Comparison of ENCODE assay signal across 10 cellular contexts in genomic region chr11:110076388-110076965, GRCh38. TPM values are rescaled to one million over a fixed set of nuclear protein-coding genes. Genes with fewer than 3 reads are reported as not detected.
DNase-seq lines count a peak whose midpoint lies in the region; ATAC-seq, FAIRE-seq and TF ChIP-seq lines count a peak whose summit lies in the region.
"Had no signal": no experiment of that assay in that cellular context is flagged by ENCODE, and none has a peak within 500 bp of the region (broad histone marks: within the 10 kb centered on the region; RNA-seq: fewer than 3 reads in every experiment).

No MANE protein-coding gene starts in this region.

- TF ChIP-seq POLR2A in Peyer's patch (IDR thresholded peaks at IDR 0.05): no peak

- H3K9ac ChIP-seq in mesenchymal stem cell (ENCODE audit: low read length) (no peak overlapping the region), kidney (ENCODE audit: low read length in 2 of 2) (no peak overlapping the region)

- H2AFZ ChIP-seq in mesenchymal stem cell (ENCODE audit: low read depth, low read length): peak overlapping the region; percentile 23

- peaks cover 0 to 23% (median 1%) of the 10 kb centered on the region in 4 donors for H3K4me1 ChIP-seq in Peyer's patch
- H3K4me1 ChIP-seq in mesenchymal stem cell (ENCODE audit: control insufficient read depth, insufficient read depth, low read depth, low read length): peaks cover 8% of the 10 kb centered on the region
- peaks cover 6% of the 10 kb centered on the region for H3K4me1 ChIP-seq in BE2C
- H3K4me1 ChIP-seq in kidney (ENCODE audit: control insufficient read depth in 1 of 2, insufficient read depth in 1 of 2, low read depth in 1 of 2, low read length in 2 of 2): peaks cover 6 to 13% of the 10 kb centered on the region in 2 donors

- no peaks in the 10 kb centered on the region for H3K4me1 Mint-ChIP-seq in immature natural killer cell

- no peak overlapping the region for H3K4me2 ChIP-seq in mesenchymal stem cell (ENCODE audit: low read length, poor library complexity, severe bottlenecking)

- no peak overlapping the region for H2AK5ac ChIP-seq in mesenchymal stem cell (ENCODE audit: low read length, severe bottlenecking)

- no peak overlapping the region for H3K4me3 Mint-ChIP-seq in immature natural killer cell
- H3K4me3 Mint-ChIP-seq: brain had no signal

- 19% methylated on average over 4 of the region's 7 CpGs for WGBS in mesenchymal stem cell

- intact Hi-C loops in kidney (cut with DNase I): no loop called here

- H2BK120ac ChIP-seq in mesenchymal stem cell (ENCODE audit: low read depth, low read length): no peak overlapping the region

- peak in 1 of 6 experiments; percentile 19 for TF ChIP-seq CTCF in Peyer's patch (IDR thresholded peaks at IDR 0.05)
- no peak for TF ChIP-seq CTCF in BE2C (IDR thresholded peaks at IDR 0.05; ENCODE audit: low read depth, low read length)
- TF ChIP-seq CTCF in kidney (IDR thresholded peaks at IDR 0.05; ENCODE audit: borderline replicate concordance, extremely low read depth, insufficient read depth): no peak

- ATAC-seq in GM18868 (IDR thresholded peaks at IDR 0.05; ENCODE audit: unreplicated experiment) (peak; percentile 44), HG02763 (IDR thresholded peaks at IDR 0.05; ENCODE audit: unreplicated experiment) (peak; percentile 37)

- peaks cover 0 to 7% (median 3%) of the 10 kb centered on the region in 3 donors for H3K27me3 Mint-ChIP-seq in immature natural killer cell (ENCODE audit: low read depth in 3 of 3)

- no peaks in the 10 kb centered on the region for H3K79me1 ChIP-seq in mesenchymal stem cell (replicated peaks; ENCODE audit: low read length, poor library complexity, severe bottlenecking)

- no peak overlapping the region for H3K27ac Mint-ChIP-seq in immature natural killer cell

- no peaks in the 10 kb centered on the region for H3K36me3 Mint-ChIP-seq in immature natural killer cell
- H3K36me3 Mint-ChIP-seq: brain had no signal

- H2BK15ac ChIP-seq in mesenchymal stem cell (ENCODE audit: low read depth, poor library complexity, severe bottlenecking): no peak overlapping the region

- H3K18ac ChIP-seq in mesenchymal stem cell (ENCODE audit: low read depth in 1 of 2, low read length in 2 of 2): peak overlapping the region in 1 of 2 experiments; percentile 21

- peak overlapping the region in 1 of 2 experiments; percentile 54 for H2BK12ac ChIP-seq in mesenchymal stem cell (ENCODE audit: low read length in 2 of 2)

- H2BK5ac ChIP-seq in mesenchymal stem cell (ENCODE audit: low read depth, low read length, poor library complexity, severe bottlenecking): no peak overlapping the region

- peak overlapping the region in 3 of 4 donors; percentile 36 to 79 (median 62) for H3K27ac ChIP-seq in Peyer's patch
- H3K27ac ChIP-seq in mesenchymal stem cell (ENCODE audit: low read length, poor library complexity, severe bottlenecking): peak overlapping the region; percentile 19
- H3K27ac ChIP-seq in kidney (ENCODE audit: low read depth in 2 of 2, low read length in 2 of 2): no peak overlapping the region

- H3K9me3 ChIP-seq in Peyer's patch (no peaks in the 10 kb centered on the region), mesenchymal stem cell (ENCODE audit: control insufficient read depth, low read length) (peaks cover 9% of the 10 kb centered on the region), BE2C (no peaks in the 10 kb centered on the region), kidney (ENCODE audit: control insufficient read depth in 1 of 2, low read length in 2 of 2) (peaks cover 0 to 4% of the 10 kb centered on the region in 2 donors)

- H3K36me3 ChIP-seq in Peyer's patch (no peaks in the 10 kb centered on the region), mesenchymal stem cell (ENCODE audit: control insufficient read depth in 1 of 2, insufficient read depth in 2 of 2, low read depth in 1 of 2, low read length in 2 of 2) (no peaks in the 10 kb centered on the region), BE2C (no peaks in the 10 kb centered on the region), kidney (ENCODE audit: control insufficient read depth in 1 of 2, insufficient read depth in 2 of 2, low read length in 2 of 2) (no peaks in the 10 kb centered on the region)

- H3K4me3 ChIP-seq in Peyer's patch: peak overlapping the region in 1 of 4 donors; percentile 17
- H3K4me3 ChIP-seq in mesenchymal stem cell (ENCODE audit: insufficient read depth in 1 of 2, low read depth in 1 of 2, low read length in 2 of 2): peak overlapping the region in 1 of 2 experiments; percentile 25
- H3K4me3 ChIP-seq in BE2C (ENCODE audit: low read depth, low read length): no peak overlapping the region
- no peak overlapping the region for H3K4me3 ChIP-seq in kidney (ENCODE audit: low read length in 2 of 2)

- no peak overlapping the region for H4K91ac ChIP-seq in mesenchymal stem cell (ENCODE audit: low read length)

- FAIRE-seq in kidney (lab: Jason Lieb, UNC): no peak

- peak overlapping the region; percentile 12 for H4K8ac ChIP-seq in mesenchymal stem cell (ENCODE audit: low read length)

- peak in 2 of 3 donors; percentile 55 to 75 for DNase-seq in Peyer's patch
- DNase-seq in mesenchymal stem cell: peak; percentile 58
- DNase-seq in immature natural killer cell: no peak
- no peak for DNase-seq in dedifferentiated amniotic fluid mesenchymal stem cell (ENCODE audit: extremely low spot score)
- DNase-seq in BE2C: no peak
- DNase-seq in kidney: no peak
- DNase-seq: NCI-H1694 had no signal

- no peak overlapping the region for H3K23ac ChIP-seq in mesenchymal stem cell (ENCODE audit: low read length in 2 of 2)

- H3K9me3 Mint-ChIP-seq in immature natural killer cell: peaks cover 0 to 5% (median under 1%) of the 10 kb centered on the region in 6 donors

- no peak overlapping the region for H3K4ac ChIP-seq in mesenchymal stem cell (ENCODE audit: low read depth in 1 of 2, low read length in 2 of 2)

- H3K14ac ChIP-seq in mesenchymal stem cell (ENCODE audit: low read length in 2 of 2): no peak overlapping the region

- H3K27me3 ChIP-seq in Peyer's patch (no peaks in the 10 kb centered on the region), mesenchymal stem cell (ENCODE audit: control insufficient read depth in 1 of 2, insufficient read depth in 1 of 2, low read length in 2 of 2) (no peaks in the 10 kb centered on the region), BE2C (no peaks in the 10 kb centered on the region)

RNA-seq across cellular contexts. Expression of gene ZC3H12C, which starts 16.7 kb away (rescaled TPM):
- total RNA-seq in Peyer's patch (10 to 100 TPM in 3 of 4 donors, 1 to 10 TPM in 1; 5.7 to 17.3 (median 11.4) TPM), kidney (14.3 TPM)
- polyA plus RNA-seq in mesenchymal stem cell (2013, experiment 1 of 2): 5.6 TPM
- polyA plus RNA-seq in mesenchymal stem cell (2013, experiment 2 of 2): 5.1 TPM
- polyA plus RNA-seq in immature natural killer cell (not detected), kidney (ENCODE audit: insufficient read depth, low read depth, low replicate concordance) (2.3 TPM)
- polyA plus RNA-seq in BE2C (2012; ENCODE audit: insufficient read depth, insufficient read length, low read depth): 4.1 TPM

Comparison
In these comparisons a context has a peak if more than half of its experiments do, and no peak if none do; other contexts are left out.
1. DNase-seq: peak in Peyer's patch (2 of 3) and mesenchymal stem cell (single experiment); none in immature natural killer cell (0 of 3), dedifferentiated amniotic fluid mesenchymal stem cell (single experiment), BE2C (single experiment) and kidney (single experiment).
2. H3K27ac ChIP-seq: peak in Peyer's patch (3 of 4) and mesenchymal stem cell (single experiment); none in kidney (0 of 2).